In genomic region chr7:106464651-106465050, GRCh38 we compare ENCODE assay signal across 24 cellular contexts.
DNase-seq lines count a peak whose midpoint lies in the region; ATAC-seq, FAIRE-seq and TF ChIP-seq lines count a peak whose summit lies in the region.
"Had no signal": no experiment of that assay in that cellular context is flagged by ENCODE, and none has a peak within 500 bp of the region (broad histone marks: within the 10 kb centered on the region; RNA-seq: fewer than 3 reads in every experiment).

No MANE protein-coding gene starts in this region.

- no peak for TF ChIP-seq RAD21 in K562 (CRISPR knock-in tag; conservative IDR thresholded peaks at IDR 0.05 in 1 of 2, IDR thresholded peaks at IDR 0.05 in 1 of 2)

- H3K36me3 ChIP-seq in K562 (ENCODE audit: control insufficient read depth, insufficient read depth, low read length) (no peaks in the 10 kb centered on the region), thoracic aorta (no peaks in the 10 kb centered on the region)
- H3K36me3 ChIP-seq: SJCRH30 had no signal

- peaks cover 3% of the 10 kb centered on the region for H3K9me3 Mint-ChIP-seq in activated naive CD4-positive, alpha-beta T cell treated with anti-CD3 and anti-CD28 coated beads for 36 hours
- no peaks in the 10 kb centered on the region for H3K9me3 Mint-ChIP-seq in activated CD8-positive, alpha-beta memory T cell treated with anti-CD3 and anti-CD28 coated beads, Interleukin-2, amount 10 ng/mL, durations not matched to agents 7 days and 5 days (ENCODE audit: low read depth)

- H3K4me3 ChIP-seq in K562 (no peak overlapping the region), thoracic aorta (no peak overlapping the region)
- H3K4me3 ChIP-seq: SJCRH30 had no signal

- CTCF ChIA-PET in activated naive CD4-positive, alpha-beta T cell treated with anti-CD3 and anti-CD28 coated beads for 36 hours (lab: Charles Lee): interaction anchor here (0.6 to 5.2 kb wide), 11 partner anchors 20 to 297 kb away, joined by 3 to 95 read pairs (median 4); no protein-coding TSS in a partner anchor
- CTCF ChIA-PET in K562 (lab: Yijun Ruan, JAX; ENCODE audit: low intra/inter-chr PET ratio): no interaction called here
- CTCF ChIA-PET in activated CD8-positive, alpha-beta memory T cell treated with anti-CD3 and anti-CD28 coated beads, Interleukin-2, amount 10 ng/mL, durations not matched to agents 7 days and 5 days (lab: Charles Lee): interaction anchor here (0.9 to 5.9 kb wide), 4 partner anchors 99 to 299 kb away, joined by 3 to 151 read pairs (median 4); no protein-coding TSS in a partner anchor

- no peak for TF ChIP-seq EP300 in K562 (IDR thresholded peaks at IDR 0.05; ENCODE audit: low read length)

- H3K4me3 Mint-ChIP-seq in activated naive CD4-positive, alpha-beta T cell treated with anti-CD3 and anti-CD28 coated beads for 36 hours: no peak overlapping the region
- H3K4me3 Mint-ChIP-seq in activated CD8-positive, alpha-beta memory T cell treated with anti-CD3 and anti-CD28 coated beads, Interleukin-2, amount 10 ng/mL, durations not matched to agents 7 days and 5 days: no peak overlapping the region

- ATAC-seq in HG02610 (IDR thresholded peaks at IDR 0.05; ENCODE audit: unreplicated experiment) (peak; percentile 66), K562 (no peak), thoracic aorta (ENCODE audit: insufficient number of reproducible peaks, low FRiP score, low read depth) (no peak)
- ATAC-seq in activated CD8-positive, alpha-beta memory T cell treated with anti-CD3 and anti-CD28 coated beads, Interleukin-2, amount 10 ng/mL, durations not matched to agents 7 days and 5 days: no peak
- ATAC-seq: Panc1 had no signal

- no peaks in the 10 kb centered on the region for H4K20me1 ChIP-seq in K562 (replicated peaks; ENCODE audit: control insufficient read depth, insufficient read depth, low read length)

- DNase-seq in activated naive CD4-positive, alpha-beta T cell treated with anti-CD3 and anti-CD28 coated beads for 36 hours: no peak
- no peak for DNase-seq in activated naive CD4-positive, alpha-beta T cell treated with Interleukin-2 at 50 U/mL for 16 hours
- DNase-seq in K562 (ENCODE audit: extremely low read depth in 1 of 4, low spot score in 3 of 4) (no peak), thoracic aorta (ENCODE audit: low spot score) (no peak)
- DNase-seq in activated CD8-positive, alpha-beta memory T cell treated with anti-CD3 and anti-CD28 coated beads, Interleukin-2, amount 10 ng/mL, durations not matched to agents 7 days and 5 days: no peak
- no peak for DNase-seq in stimulated activated CD4-positive, alpha-beta T cell treated with anti-CD3 and anti-CD28 coated beads, Interleukin-4, amount 100 ng/mL, for 1 hour
- DNase-seq in activated T-cell treated with anti-CD3 and anti-CD28 coated beads, Interleukin-2, amount 50 U/mL, for 48 hours: no peak
- DNase-seq: ACHN, DMS53, GDM1, GOT3, HCEC 1CT, IMR-90, NCI-H146, NCI-H2029, NCI-H2227 treated with DMSO at 0.1 percent for 48 hours, NCI-H510A, NCI-H774, SJCRH30 had no signal

- 35% methylated on average over 2 of the region's 2 CpGs for WGBS in K562 (ENCODE audit: insufficient coverage, low coverage, missing lambda C conversion rate)

- H3K27me3 ChIP-seq in K562 (ENCODE audit: control insufficient read depth in 2 of 2, insufficient read depth in 2 of 2, low read length in 2 of 2) (no peaks in the 10 kb centered on the region), thoracic aorta (replicated peaks; ENCODE audit: insufficient read depth) (no peaks in the 10 kb centered on the region)
- H3K27me3 ChIP-seq: SJCRH30 had no signal

- peaks cover 1% of the 10 kb centered on the region for H3K36me3 Mint-ChIP-seq in activated naive CD4-positive, alpha-beta T cell treated with anti-CD3 and anti-CD28 coated beads for 36 hours (ENCODE audit: low read depth)
- no peaks in the 10 kb centered on the region for H3K36me3 Mint-ChIP-seq in activated CD8-positive, alpha-beta memory T cell treated with anti-CD3 and anti-CD28 coated beads, Interleukin-2, amount 10 ng/mL, durations not matched to agents 7 days and 5 days

- H2AFZ ChIP-seq in K562 (ENCODE audit: low read depth, low read length): peak overlapping the region; percentile 39; the same call in 1 of the 2 replicates

- H3K9ac ChIP-seq in K562 (ENCODE audit: insufficient read depth in 1 of 2, low read depth in 2 of 2, low read length in 2 of 2): no peak overlapping the region; a peak in 1 of 4 replicates

- H3K9me3 ChIP-seq in K562 (replicated peaks; ENCODE audit: control insufficient read depth, insufficient read depth, low read depth, low read length) (no peaks in the 10 kb centered on the region), thoracic aorta (no peaks in the 10 kb centered on the region)
- H3K9me3 ChIP-seq: SJCRH30 had no signal

- H3K9me1 ChIP-seq in K562 (ENCODE audit: control insufficient read depth, insufficient read depth, low read length): no peaks in the 10 kb centered on the region

- H3K27me3 Mint-ChIP-seq in activated naive CD4-positive, alpha-beta T cell treated with anti-CD3 and anti-CD28 coated beads for 36 hours (ENCODE audit: low read depth): no peaks in the 10 kb centered on the region
- H3K27me3 Mint-ChIP-seq in activated CD8-positive, alpha-beta memory T cell treated with anti-CD3 and anti-CD28 coated beads, Interleukin-2, amount 10 ng/mL, durations not matched to agents 7 days and 5 days: peaks cover 4% of the 10 kb centered on the region

- no peak overlapping the region for H3K4me2 ChIP-seq in K562 (ENCODE audit: insufficient read depth, low read length)

- H3K27ac Mint-ChIP-seq in activated naive CD4-positive, alpha-beta T cell treated with anti-CD3 and anti-CD28 coated beads for 36 hours: peak overlapping the region; percentile 21
- H3K27ac Mint-ChIP-seq in activated CD8-positive, alpha-beta memory T cell treated with anti-CD3 and anti-CD28 coated beads, Interleukin-2, amount 10 ng/mL, durations not matched to agents 7 days and 5 days: no peak overlapping the region

- TF ChIP-seq CTCF in K562 (IDR thresholded peaks at IDR 0.05 in 2 of 3, conservative IDR thresholded peaks at IDR 0.05 in 1 of 3; ENCODE audit: insufficient read depth in 2 of 3, low read depth in 1 of 3, low read length in 3 of 3): no peak
- TF ChIP-seq CTCF in thoracic aorta (IDR thresholded peaks at IDR 0.05): no peak

- no peak for TF ChIP-seq POLR2A in K562 (conservative IDR thresholded peaks at IDR 0.05)

- POLR2A ChIA-PET in K562 (lab: Yijun Ruan, JAX): interaction anchor here (0.6 to 1.7 kb wide), 7 partner anchors 11 to 414 kb away, joined by 3 to 7 read pairs (median 3); no protein-coding TSS in a partner anchor

- no TSS peak for BruUV-seq in K562 (replicated peaks; lab: Mats Ljungman, UMichigan)

- FAIRE-seq in K562 (lab: Jason Lieb, UNC): no peak
- FAIRE-seq: D721Med had no signal

- intact Hi-C loops in activated naive CD4-positive, alpha-beta T cell treated with anti-CD3 and anti-CD28 coated beads for 36 hours (cut with micrococcal nuclease): loop anchor here (5.0 to 10.0 kb wide), 2 partner anchors 202 to 410 kb away; no protein-coding TSS in a partner anchor
- intact Hi-C loops in K562 (cut with micrococcal nuclease): loop anchor here (5.0 kb wide), 1 partner anchor 177 kb away; no protein-coding TSS in a partner anchor

- H3K4me1 Mint-ChIP-seq in activated naive CD4-positive, alpha-beta T cell treated with anti-CD3 and anti-CD28 coated beads for 36 hours (ENCODE audit: low read depth): peaks cover 35% of the 10 kb centered on the region
- H3K4me1 Mint-ChIP-seq in activated CD8-positive, alpha-beta memory T cell treated with anti-CD3 and anti-CD28 coated beads, Interleukin-2, amount 10 ng/mL, durations not matched to agents 7 days and 5 days: peaks cover 15% of the 10 kb centered on the region

- H3K79me2 ChIP-seq in K562 (ENCODE audit: control insufficient read depth, insufficient read depth, low read length): no peaks in the 10 kb centered on the region

- in situ Hi-C loops in K562 (cut with MboI): loop anchor here (5.0 kb wide), 1 partner anchor 287 kb away; no protein-coding TSS in a partner anchor

- H3K27ac ChIP-seq in K562 (ENCODE audit: extremely low read depth, low read depth, low read length) (no peak overlapping the region), thoracic aorta (peak overlapping the region; percentile 64 to 78)
- H3K27ac ChIP-seq: 22Rv1, C4-2B, SJCRH30 had no signal

- H3K4me1 ChIP-seq in K562 (replicated peaks in 1 of 2; ENCODE audit: control insufficient read depth in 2 of 2, insufficient read depth in 2 of 2, low read length in 2 of 2) (peaks cover 0 to 15% of the 10 kb centered on the region in 2 experiments; a peak in 3 of 5 replicates), thoracic aorta (ENCODE audit: control insufficient read depth in 1 of 2, low read depth in 2 of 2) (peaks cover 12 to 51% of the 10 kb centered on the region in 2 donors)
- H3K4me1 ChIP-seq: SJCRH30 had no signal

TF ChIP-seq in K562, 482 proteins besides CTCF, POLR2A, EP300 and RAD21:
- TF ChIP-seq, protein P1, sequence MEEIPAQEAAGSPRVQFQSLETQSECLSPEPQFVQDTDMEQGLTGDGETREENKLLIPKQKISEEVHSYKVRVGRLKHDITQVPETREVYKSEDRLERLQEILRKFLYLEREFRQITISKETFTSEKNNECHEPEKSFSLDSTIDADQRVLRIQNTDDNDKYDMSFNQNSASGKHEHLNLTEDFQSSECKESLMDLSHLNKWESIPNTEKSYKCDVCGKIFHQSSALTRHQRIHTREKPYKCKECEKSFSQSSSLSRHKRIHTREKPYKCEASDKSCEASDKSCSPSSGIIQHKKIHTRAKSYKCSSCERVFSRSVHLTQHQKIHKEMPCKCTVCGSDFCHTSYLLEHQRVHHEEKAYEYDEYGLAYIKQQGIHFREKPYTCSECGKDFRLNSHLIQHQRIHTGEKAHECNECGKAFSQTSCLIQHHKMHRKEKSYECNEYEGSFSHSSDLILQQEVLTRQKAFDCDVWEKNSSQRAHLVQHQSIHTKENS (CRISPR knock-in tag; IDR thresholded peaks at IDR 0.05): no peak
